ENCODE assay signal across 8 cellular contexts in genomic region chr12:32568241-32568640, GRCh38.
DNase-seq lines count a peak whose midpoint lies in the region; ATAC-seq and TF ChIP-seq lines count a peak whose summit lies in the region.
"Had no signal": no experiment of that assay in that cellular context is flagged by ENCODE, and none has a peak within 500 bp of the region (broad histone marks: within the 10 kb centered on the region; RNA-seq: fewer than 3 reads in every experiment).

No MANE protein-coding gene starts in this region.

- no peak for TF ChIP-seq RAD21 in Ishikawa (IDR thresholded peaks at IDR 0.05; ENCODE audit: low read depth)

- no peaks in the 10 kb centered on the region for H3K9me3 ChIP-seq in ascending aorta

- DNase-seq in ascending aorta (ENCODE audit: low spot score in 2 of 2) (no peak), left ventricle myocardium superior (no peak), superior temporal gyrus (ENCODE audit: extremely low spot score) (peak; percentile 77), Kasumi-1 (lab: John Stamatoyannopoulos, UW) (no peak)
- no peak for DNase-seq in activated T-cell treated with anti-CD3 and anti-CD28 coated beads, Interleukin-2, amount 50 U/mL, for 72 hours
- DNase-seq: NCI-H524 treated with DMSO at 0.1 percent for 48 hours had no signal

- no peaks in the 10 kb centered on the region for H3K27me3 Mint-ChIP-seq in activated T-cell treated with anti-CD3 and anti-CD28 coated beads, Interleukin-2, amount 50 U/mL, for 72 hours (ENCODE audit: low read depth)

- TF ChIP-seq CTCF in ascending aorta (IDR thresholded peaks at IDR 0.05), result no peak

- no peaks in the 10 kb centered on the region for H3K36me3 Mint-ChIP-seq in activated T-cell treated with anti-CD3 and anti-CD28 coated beads, Interleukin-2, amount 50 U/mL, for 72 hours (ENCODE audit: insufficient read depth in 2 of 2)

- H3K27ac Mint-ChIP-seq in activated T-cell treated with anti-CD3 and anti-CD28 coated beads, Interleukin-2, amount 50 U/mL, for 72 hours, result no peak overlapping the region

- H3K4me3 Mint-ChIP-seq in activated T-cell treated with anti-CD3 and anti-CD28 coated beads, Interleukin-2, amount 50 U/mL, for 72 hours, result no peak overlapping the region

- no peaks in the 10 kb centered on the region for H3K27me3 ChIP-seq in ascending aorta

- peaks cover 0 to 16% of the 10 kb centered on the region in 2 donors for H3K4me1 ChIP-seq in ascending aorta

- H3K4me3 ChIP-seq in ascending aorta, result no peak overlapping the region

- peaks cover 4 to 8% of the 10 kb centered on the region in 2 donors for H3K36me3 ChIP-seq in ascending aorta

- peak overlapping the region; percentile 37 to 38 for H3K27ac ChIP-seq in ascending aorta

- no peaks in the 10 kb centered on the region for H3K9me3 Mint-ChIP-seq in activated T-cell treated with anti-CD3 and anti-CD28 coated beads, Interleukin-2, amount 50 U/mL, for 72 hours

- peak; percentile 57 for ATAC-seq in left ventricle myocardium superior
- no peak for ATAC-seq in GM18873 (IDR thresholded peaks at IDR 0.05; ENCODE audit: low FRiP score, unreplicated experiment)
- no peak for ATAC-seq in activated T-cell treated with anti-CD3 and anti-CD28 coated beads, Interleukin-2, amount 50 U/mL, for 72 hours (replicated peaks in 1 of 2)

- intact Hi-C loops in ascending aorta (cut with DNase I) (no loop called here), left ventricle myocardium superior (cut with micrococcal nuclease) (no loop called here)

- TF ChIP-seq EP300 in Ishikawa (IDR thresholded peaks at IDR 0.05; ENCODE audit: borderline replicate concordance), result peak; percentile 55; the same call in 1 of the 2 replicates

- no peaks in the 10 kb centered on the region for H3K4me1 Mint-ChIP-seq in activated T-cell treated with anti-CD3 and anti-CD28 coated beads, Interleukin-2, amount 50 U/mL, for 72 hours (ENCODE audit: low read depth)

TF ChIP-seq in Ishikawa, 13 proteins besides CTCF, POLR2A, EP300 and RAD21:
- TF ChIP-seq YY1 (IDR thresholded peaks at IDR 0.05; ENCODE audit: low read depth), result no peak
- peak; percentile 55; the same call in 1 of the 2 replicates for TF ChIP-seq TEAD4 (IDR thresholded peaks at IDR 0.05)
